8 cellular contexts compared by ENCODE assay signal in genomic region chr13:32315255-32316029, GRCh38. TPM values are rescaled to one million over a fixed set of nuclear protein-coding genes. Genes with fewer than 3 reads are reported as not detected.
DNase-seq lines count a peak whose midpoint lies in the region; ATAC-seq and TF ChIP-seq lines count a peak whose summit lies in the region.

Gene BRCA2, plus strand, starts transcription at chr13:32315508. Its CDS starts 953 bp downstream, at chr13:32316461.
Gene ZAR1L, minus strand, starts transcription at chr13:32315363. Its CDS starts 3,438 bp downstream, at chr13:32311925.

- peak within 1 kb of the TSS; percentile 97 to 98 (median 97) for H3K4me3 Mint-ChIP-seq in nephron

- peak; percentile 90 for ATAC-seq in GM21737 (IDR thresholded peaks at IDR 0.05; ENCODE audit: unreplicated experiment)

- no peaks in the 10 kb centered on the region for H3K9me3 Mint-ChIP-seq in nephron

- TF ChIP-seq CTCF in RWPE1 (conservative IDR thresholded peaks at IDR 0.05; ENCODE audit: low read depth) (no peak), fibroblast of pulmonary artery (IDR thresholded peaks at IDR 0.05; ENCODE audit: low read length, missing control alignments) (no peak), nephron (IDR thresholded peaks at IDR 0.05; ENCODE audit: unreplicated experiment in 3 of 3) (no peak)

- peak within 1 kb of the TSS; percentile 93 for H3K27ac ChIP-seq in RWPE1

- peak within 1 kb of the TSS; percentile 93 for H3K4me3 ChIP-seq in fibroblast of pulmonary artery (replicated peaks; ENCODE audit: low read depth, low read length)

- H3K27ac Mint-ChIP-seq in nephron: peak within 1 kb of the TSS; percentile 98 to 99 (median 99)

- H3K4me1 Mint-ChIP-seq in nephron: no peaks in the 10 kb centered on the region

- no peaks in the 10 kb centered on the region for H3K27me3 Mint-ChIP-seq in nephron (ENCODE audit: low read depth)

- POLR2A ChIA-PET in RWPE1 (lab: Yijun Ruan, JAX; ENCODE audit: low non-redundant PET): interaction anchor here (0.5 kb wide), 2 partner anchors 306 to 468 kb away, joined by 3 read pairs; no protein-coding TSS in a partner anchor

- H3K36me3 Mint-ChIP-seq in nephron (ENCODE audit: low read depth): peaks cover 3% of the 10 kb centered on the region

- DNase-seq in Daoy (ENCODE audit: low read depth) (peak; percentile 92), KG1 (lab: John Stamatoyannopoulos, UW) (peak; percentile 72), RWPE1 (ENCODE audit: low spot score) (peak; percentile 75), fibroblast of pulmonary artery (ENCODE audit: low read depth) (peak; percentile 91)
- DNase-seq in activated T-helper 9 cell treated with anti-CD3 and anti-CD28 coated beads, Interleukin-2, amount 50 U/mL, for 16 hours (ENCODE audit: low read depth): peak; percentile 84
- peak; percentile 88 for DNase-seq in stimulated activated naive CD4-positive, alpha-beta T cell treated with Interleukin-2 at 50 U/mL for 16 hours (lab: John Stamatoyannopoulos, UW)

- CTCF ChIA-PET in RWPE1 (lab: Yijun Ruan, JAX): interaction anchor here (1.2 kb wide), 1 partner anchor 406 kb away, joined by 4 read pairs; no protein-coding TSS in a partner anchor

RNA-seq across cellular contexts. Expression of gene BRCA2, which starts in this region (rescaled TPM):
- total RNA-seq in Daoy (2014; rRNA removed; shearing (Covaris generic)): 7.8 and 19.4 TPM in 2 replicates

RNA-seq across cellular contexts. Expression of gene ZAR1L, which starts in this region (rescaled TPM):
- total RNA-seq in Daoy (2014; rRNA removed; shearing (Covaris generic)): not detected in 2 replicates

Comparison
In these comparisons a context has a peak if more than half of its experiments do, and no peak if none do; other contexts are left out.
1. Peak in every context shown above with its lines: DNase-seq, ATAC-seq, H3K4me3 ChIP-seq and H3K27ac ChIP-seq.